Comparison of ENCODE assay signal across 17 cellular contexts in genomic region chr2:187266147-187266546, GRCh38.
DNase-seq lines count a peak whose midpoint lies in the region; ATAC-seq, FAIRE-seq and TF ChIP-seq lines count a peak whose summit lies in the region.
"Had no signal": no experiment of that assay in that cellular context is flagged by ENCODE, and none has a peak within 500 bp of the region (broad histone marks: within the 10 kb centered on the region; RNA-seq: fewer than 3 reads in every experiment).

No MANE protein-coding gene starts in this region.

- H3K4me3 ChIP-seq in adipocyte (ENCODE audit: low read length) (no peak overlapping the region), cardiac fibroblast (replicated peaks in 1 of 2; ENCODE audit: low read depth in 2 of 2, low read length in 2 of 2) (no peak overlapping the region), endothelial cell of umbilical vein (replicated peaks in 1 of 3; ENCODE audit: insufficient read depth in 1 of 3, low read depth in 1 of 3, low read length in 3 of 3) (no peak overlapping the region)
- H3K4me3 ChIP-seq: HAP-1 had no signal

- H3K9ac ChIP-seq in adipocyte (ENCODE audit: low read length) (no peak overlapping the region), endothelial cell of umbilical vein (replicated peaks; ENCODE audit: extremely low read depth, insufficient read depth, low read length) (no peak overlapping the region)

- H3K79me2 ChIP-seq in endothelial cell of umbilical vein (ENCODE audit: control insufficient read depth, insufficient read depth, low read length) = no peaks in the 10 kb centered on the region

- no peaks in the 10 kb centered on the region for H3K4me1 Mint-ChIP-seq in stimulated activated memory B cell treated with anti-CD40 and anti-IgM and Interleukin-4, amounts not matched to agents 10 μg/mL and 1 μg/mL and 100 μg/mL, for 72 hours
- no peaks in the 10 kb centered on the region for H3K4me1 Mint-ChIP-seq in activated CD4-positive, alpha-beta T cell treated with anti-CD3 and anti-CD28 coated beads, Interleukin-2, amount 10 ng/mL, durations not matched to agents 7 days and 5 days
- H3K4me1 Mint-ChIP-seq: CD4-positive, alpha-beta memory T cell had no signal

- no peaks in the 10 kb centered on the region for H3K9me3 ChIP-seq in adipocyte (ENCODE audit: control insufficient read depth, low read length)
- no peaks in the 10 kb centered on the region for H3K9me3 ChIP-seq in endothelial cell of umbilical vein (replicated peaks; ENCODE audit: control insufficient read depth, insufficient read depth, low read length)
- H3K9me3 ChIP-seq: Caco-2, HAP-1 had no signal

- H3K9me1 ChIP-seq in endothelial cell of umbilical vein (replicated peaks; ENCODE audit: control insufficient read depth, extremely low read depth, insufficient read depth, low read length) = no peaks in the 10 kb centered on the region

- H2AFZ ChIP-seq in endothelial cell of umbilical vein (ENCODE audit: low read depth, low read length) = peak overlapping the region; percentile 9

- H3K27ac Mint-ChIP-seq in stimulated activated memory B cell treated with anti-CD40 and anti-IgM and Interleukin-4, amounts not matched to agents 10 μg/mL and 1 μg/mL and 100 μg/mL, for 72 hours = no peak overlapping the region
- no peak overlapping the region for H3K27ac Mint-ChIP-seq in activated CD4-positive, alpha-beta T cell treated with anti-CD3 and anti-CD28 coated beads, Interleukin-2, amount 10 ng/mL, durations not matched to agents 7 days and 5 days
- H3K27ac Mint-ChIP-seq: CD4-positive, alpha-beta memory T cell; HFFc6 had no signal

- H3K4me3 Mint-ChIP-seq in stimulated activated memory B cell treated with anti-CD40 and anti-IgM and Interleukin-4, amounts not matched to agents 10 μg/mL and 1 μg/mL and 100 μg/mL, for 72 hours = no peak overlapping the region
- no peak overlapping the region for H3K4me3 Mint-ChIP-seq in activated CD4-positive, alpha-beta T cell treated with anti-CD3 and anti-CD28 coated beads, Interleukin-2, amount 10 ng/mL, durations not matched to agents 7 days and 5 days
- H3K4me3 Mint-ChIP-seq: CD4-positive, alpha-beta memory T cell; HFFc6 had no signal

- H3K27me3 Mint-ChIP-seq in stimulated activated memory B cell treated with anti-CD40 and anti-IgM and Interleukin-4, amounts not matched to agents 10 μg/mL and 1 μg/mL and 100 μg/mL, for 72 hours = no peaks in the 10 kb centered on the region
- H3K27me3 Mint-ChIP-seq in activated CD4-positive, alpha-beta T cell treated with anti-CD3 and anti-CD28 coated beads, Interleukin-2, amount 10 ng/mL, durations not matched to agents 7 days and 5 days = no peaks in the 10 kb centered on the region
- H3K27me3 Mint-ChIP-seq: CD4-positive, alpha-beta memory T cell had no signal

- TF ChIP-seq CTCF in cardiac fibroblast (IDR thresholded peaks at IDR 0.05; ENCODE audit: low read depth, low read length) = no peak
- no peak for TF ChIP-seq CTCF in endothelial cell of umbilical vein (IDR thresholded peaks at IDR 0.05; ENCODE audit: extremely low read depth in 1 of 2, insufficient read depth in 1 of 2, low read depth in 1 of 2, low read length in 2 of 2)

- DNase-seq in adipocyte (ENCODE audit: low read depth) (peak; percentile 7), cardiac fibroblast (ENCODE audit: low read depth in 2 of 2) (peak; percentile 9 to 13), endothelial cell of umbilical vein (ENCODE audit: low read depth, low spot score) (peak; percentile 20), COLO829 (ENCODE audit: low spot score) (no peak)
- DNase-seq in activated CD4-positive, alpha-beta T cell treated with anti-CD3 and anti-CD28 coated beads, Interleukin-2, amount 10 ng/mL, durations not matched to agents 7 days and 5 days = no peak
- DNase-seq: C1 segment of cervical spinal cord; Caco-2; CD4-positive, alpha-beta memory T cell; DMS153; DND-41; GOT3; HFFc6 had no signal

- dilution Hi-C loops in endothelial cell of umbilical vein (cut with MboI; ENCODE audit: extremely low pct_ligation_motif_present, low sequenced_read_pairs) = no loop called here

- no peak for FAIRE-seq in endothelial cell of umbilical vein (lab: Jason Lieb, UNC)
- FAIRE-seq: G401.6, GM19239, H54 had no signal

- H3K4me2 ChIP-seq in endothelial cell of umbilical vein (ENCODE audit: insufficient read depth, low read length) = peak overlapping the region; percentile 74

- H3K36me3 Mint-ChIP-seq in stimulated activated memory B cell treated with anti-CD40 and anti-IgM and Interleukin-4, amounts not matched to agents 10 μg/mL and 1 μg/mL and 100 μg/mL, for 72 hours = no peaks in the 10 kb centered on the region
- H3K36me3 Mint-ChIP-seq in activated CD4-positive, alpha-beta T cell treated with anti-CD3 and anti-CD28 coated beads, Interleukin-2, amount 10 ng/mL, durations not matched to agents 7 days and 5 days (ENCODE audit: low read depth) = no peaks in the 10 kb centered on the region
- H3K36me3 Mint-ChIP-seq: CD4-positive, alpha-beta memory T cell had no signal

- H3K36me3 ChIP-seq in adipocyte (ENCODE audit: control insufficient read depth, insufficient read depth, low read length, severe bottlenecking) (no peaks in the 10 kb centered on the region), endothelial cell of umbilical vein (ENCODE audit: control insufficient read depth in 2 of 2, extremely low read depth in 1 of 2, insufficient read depth in 2 of 2, low read length in 2 of 2) (no peaks in the 10 kb centered on the region)
- H3K36me3 ChIP-seq: HAP-1 had no signal

- H4K20me1 ChIP-seq in endothelial cell of umbilical vein (replicated peaks; ENCODE audit: control insufficient read depth, extremely low read depth, insufficient read depth, low read length) = no peaks in the 10 kb centered on the region

- CTCF ChIA-PET in endothelial cell of umbilical vein (lab: Charles Lee) = interaction anchor here (2.7 kb wide), 1 partner anchor 26 kb away, joined by 7 read pairs; no protein-coding TSS in a partner anchor
- CTCF ChIA-PET in activated CD4-positive, alpha-beta T cell treated with anti-CD3 and anti-CD28 coated beads, Interleukin-2, amount 10 ng/mL, durations not matched to agents 7 days and 5 days (lab: Charles Lee) = no interaction called here

- BruUV-seq in endothelial cell of umbilical vein (replicated peaks; lab: Mats Ljungman, UMichigan) = no TSS peak

- peaks cover 5% of the 10 kb centered on the region for H3K9me3 Mint-ChIP-seq in stimulated activated memory B cell treated with anti-CD40 and anti-IgM and Interleukin-4, amounts not matched to agents 10 μg/mL and 1 μg/mL and 100 μg/mL, for 72 hours
- no peaks in the 10 kb centered on the region for H3K9me3 Mint-ChIP-seq in activated CD4-positive, alpha-beta T cell treated with anti-CD3 and anti-CD28 coated beads, Interleukin-2, amount 10 ng/mL, durations not matched to agents 7 days and 5 days
- H3K9me3 Mint-ChIP-seq: HFFc6 had no signal

- peak overlapping the region; percentile 96 for H3K27ac ChIP-seq in endothelial cell of umbilical vein (ENCODE audit: insufficient read depth, low read depth, low read length)

- H3K27me3 ChIP-seq in adipocyte (replicated peaks; ENCODE audit: control insufficient read depth, insufficient read depth, low read length) (no peaks in the 10 kb centered on the region), endothelial cell of umbilical vein (ENCODE audit: control insufficient read depth in 2 of 2, insufficient read depth in 2 of 2, low read length in 2 of 2) (no peaks in the 10 kb centered on the region)

- POLR2A ChIA-PET in endothelial cell of umbilical vein (lab: Charles Lee) = no interaction called here
- POLR2A ChIA-PET in activated CD4-positive, alpha-beta T cell treated with anti-CD3 and anti-CD28 coated beads, Interleukin-2, amount 10 ng/mL, durations not matched to agents 7 days and 5 days (lab: Charles Lee) = no interaction called here

- intact Hi-C loops in endothelial cell of umbilical vein (cut with micrococcal nuclease) = no loop called here

- no peak for ATAC-seq in stimulated activated memory B cell treated with anti-CD40 and anti-IgM and Interleukin-4, amounts not matched to agents 10 μg/mL and 1 μg/mL and 100 μg/mL, for 72 hours

- no peak for TF ChIP-seq POLR2A in endothelial cell of umbilical vein (IDR thresholded peaks at IDR 0.05; ENCODE audit: low read depth, low read length)

- H3K4me1 ChIP-seq in adipocyte (ENCODE audit: control insufficient read depth, insufficient read depth, low read length) (no peaks in the 10 kb centered on the region), endothelial cell of umbilical vein (ENCODE audit: control insufficient read depth, extremely low read depth, insufficient read depth, low read length) (peaks cover 36% of the 10 kb centered on the region)
- H3K4me1 ChIP-seq: Caco-2 had no signal

TF ChIP-seq in endothelial cell of umbilical vein, 7 proteins besides CTCF, POLR2A, EP300 and RAD21:
- TF ChIP-seq POLR2AphosphoS5 (IDR thresholded peaks at IDR 0.05; ENCODE audit: insufficient read depth, low read depth, low read length) (no peak), JUN (IDR thresholded peaks at IDR 0.05; ENCODE audit: borderline replicate concordance, insufficient read depth, insufficient read length, low read depth) (peak; percentile 14)

Comparison
In these comparisons a context has a peak if more than half of its experiments do, and no peak if none do; other contexts are left out.
1. DNase-seq: peak in adipocyte (single experiment), cardiac fibroblast (2 of 2) and endothelial cell of umbilical vein (single experiment); none in COLO829 (single experiment) and activated CD4-positive, alpha-beta T cell treated with anti-CD3 and anti-CD28 coated beads, Interleukin-2, amount 10 ng/mL, durations not matched to agents 7 days and 5 days (single experiment).